In genomic region chr3:170098753-170099152, GRCh38 we compare ENCODE assay signal across 23 cellular contexts.
DNase-seq lines count a peak whose midpoint lies in the region; ATAC-seq and TF ChIP-seq lines count a peak whose summit lies in the region.
"Had no signal": no experiment of that assay in that cellular context is flagged by ENCODE, and none has a peak within 500 bp of the region (broad histone marks: within the 10 kb centered on the region; RNA-seq: fewer than 3 reads in every experiment).

No MANE protein-coding gene starts in this region.

- in situ Hi-C loops in GM23248 (cut with MboI) (no loop called here), G401 (cut with HindIII; ENCODE audit: low sequenced_read_pairs) (no loop called here)

- TF ChIP-seq CTCF in progenitor cell of endocrine pancreas (IDR thresholded peaks at IDR 0.05; ENCODE audit: unreplicated experiment) = no peak

- H3K9me3 ChIP-seq in GM23248 (ENCODE audit: low read depth) = no peaks in the 10 kb centered on the region
- H3K9me3 ChIP-seq: body of pancreas had no signal

- no peaks in the 10 kb centered on the region for H3F3A ChIP-seq in GM23248 (ENCODE audit: insufficient read depth)

- CTCF ChIA-PET in activated naive CD4-positive, alpha-beta T cell treated with anti-CD3 and anti-CD28 coated beads, Interleukin-2, amount 10 ng/mL, durations not matched to agents 7 days and 5 days (lab: Charles Lee) = interaction anchor here (0.8 to 1.2 kb wide), 2 partner anchors 20 to 54 kb away, joined by 3 read pairs; no protein-coding TSS in a partner anchor

- H3K4me2 ChIP-seq in GM23248 (ENCODE audit: unreplicated experiment) = no peak overlapping the region

- DNase-seq in activated naive CD4-positive, alpha-beta T cell treated with anti-CD3 and anti-CD28 coated beads, Interleukin-2, amount 50 U/mL, for 72 hours (ENCODE audit: low spot score in 2 of 2) = no peak
- no peak for DNase-seq in activated naive CD4-positive, alpha-beta T cell treated with anti-CD3 and anti-CD28 coated beads, Interleukin-2, amount 10 ng/mL, durations not matched to agents 7 days and 5 days
- peak; percentile 21 for DNase-seq in GM23248
- DNase-seq in activated naive CD8-positive, alpha-beta T cell treated with anti-CD3 and anti-CD28 coated beads, Interleukin-2, amount 50 U/mL, for 24 hours = no peak
- DNase-seq in progenitor cell of endocrine pancreas (ENCODE audit: low spot score, unreplicated experiment) = no peak
- DNase-seq in G401 (ENCODE audit: low spot score) = no peak
- DNase-seq in activated CD8-positive, alpha-beta memory T cell treated with anti-CD3 and anti-CD28 coated beads, Interleukin-2, amount 50 U/mL, for 48 hours = no peak
- DNase-seq in NCI-H2227 treated with DMSO at 0.1 percent for 48 hours (lab: John Stamatoyannopoulos, UW) = no peak
- DNase-seq: activated CD4-positive, alpha-beta T cell treated with anti-CD3 and anti-CD28 coated beads for 1 hour; activated naive CD4-positive, alpha-beta T cell treated with Interleukin-2 at 50 U/mL for 16 hours; body of pancreas; DMS53; endodermal cell; GF-D8; KBM-7; left cardiac atrium; mesenchymal stem cell; NCI-H2171 treated with DMSO at 0.1 percent for 48 hours; stimulated activated CD4-positive, alpha-beta T cell treated with anti-CD3 and anti-CD28 coated beads, Interleukin-12 subunit alpha, Interleukin-12 subunit beta, amount 100 ng/mL, for 4 hours; stimulated activated CD4-positive, alpha-beta T cell treated with anti-CD3 and anti-CD28 coated beads, Interleukin-4, amount 100 ng/mL, for 4 hours; T1000; trophoblast cell had no signal

- peaks cover 92% of the 10 kb centered on the region for H3K36me3 ChIP-seq in GM23248 (ENCODE audit: low read depth)

- H3K4me3 Mint-ChIP-seq in activated naive CD4-positive, alpha-beta T cell treated with anti-CD3 and anti-CD28 coated beads, Interleukin-2, amount 10 ng/mL, durations not matched to agents 7 days and 5 days = no peak overlapping the region
- H3K4me3 Mint-ChIP-seq in activated naive CD8-positive, alpha-beta T cell treated with anti-CD3 and anti-CD28 coated beads, Interleukin-2, amount 50 U/mL, for 24 hours = no peak overlapping the region
- H3K4me3 Mint-ChIP-seq in progenitor cell of endocrine pancreas (ENCODE audit: low read depth) = no peak overlapping the region
- H3K4me3 Mint-ChIP-seq: endodermal cell had no signal

- H3K27me3 Mint-ChIP-seq in activated naive CD4-positive, alpha-beta T cell treated with anti-CD3 and anti-CD28 coated beads, Interleukin-2, amount 10 ng/mL, durations not matched to agents 7 days and 5 days = no peaks in the 10 kb centered on the region
- H3K27me3 Mint-ChIP-seq in activated naive CD8-positive, alpha-beta T cell treated with anti-CD3 and anti-CD28 coated beads, Interleukin-2, amount 50 U/mL, for 24 hours = no peaks in the 10 kb centered on the region
- no peaks in the 10 kb centered on the region for H3K27me3 Mint-ChIP-seq in progenitor cell of endocrine pancreas

- peak; percentile 43 to 59 for ATAC-seq in activated naive CD4-positive, alpha-beta T cell treated with anti-CD3 and anti-CD28 coated beads, Interleukin-2, amount 50 U/mL, for 72 hours
- ATAC-seq in activated naive CD8-positive, alpha-beta T cell treated with anti-CD3 and anti-CD28 coated beads, Interleukin-2, amount 50 U/mL, for 24 hours = peak; percentile 33
- ATAC-seq: body of pancreas, left cardiac atrium had no signal

- H3K27me3 ChIP-seq in GM23248 (replicated peaks; ENCODE audit: insufficient read depth) = no peaks in the 10 kb centered on the region
- H3K27me3 ChIP-seq: body of pancreas had no signal

- no peaks in the 10 kb centered on the region for H3K9me3 Mint-ChIP-seq in activated naive CD4-positive, alpha-beta T cell treated with anti-CD3 and anti-CD28 coated beads, Interleukin-2, amount 50 U/mL, for 72 hours
- H3K9me3 Mint-ChIP-seq in activated naive CD4-positive, alpha-beta T cell treated with anti-CD3 and anti-CD28 coated beads, Interleukin-2, amount 10 ng/mL, durations not matched to agents 7 days and 5 days = no peaks in the 10 kb centered on the region
- no peaks in the 10 kb centered on the region for H3K9me3 Mint-ChIP-seq in activated naive CD8-positive, alpha-beta T cell treated with anti-CD3 and anti-CD28 coated beads, Interleukin-2, amount 50 U/mL, for 24 hours
- no peaks in the 10 kb centered on the region for H3K9me3 Mint-ChIP-seq in progenitor cell of endocrine pancreas (ENCODE audit: low read depth)
- H3K9me3 Mint-ChIP-seq: endodermal cell had no signal

- H3K27ac Mint-ChIP-seq in activated naive CD4-positive, alpha-beta T cell treated with anti-CD3 and anti-CD28 coated beads, Interleukin-2, amount 50 U/mL, for 72 hours = peak overlapping the region; percentile 75 to 79
- H3K27ac Mint-ChIP-seq in activated naive CD4-positive, alpha-beta T cell treated with anti-CD3 and anti-CD28 coated beads, Interleukin-2, amount 10 ng/mL, durations not matched to agents 7 days and 5 days = no peak overlapping the region
- peak overlapping the region; percentile 61 for H3K27ac Mint-ChIP-seq in activated naive CD8-positive, alpha-beta T cell treated with anti-CD3 and anti-CD28 coated beads, Interleukin-2, amount 50 U/mL, for 24 hours
- H3K27ac Mint-ChIP-seq in progenitor cell of endocrine pancreas = peak overlapping the region; percentile 42
- H3K27ac Mint-ChIP-seq: endodermal cell had no signal

- 92 to 95% methylated on average over 1 of the region's 1 CpG for WGBS in GM23248 (ENCODE audit: low coverage in 1 of 2, low lambda C conversion rate in 2 of 2, missing lambda C conversion rate in 2 of 2), 2 experiments

- peaks cover 3% of the 10 kb centered on the region for H3K4me1 Mint-ChIP-seq in activated naive CD4-positive, alpha-beta T cell treated with anti-CD3 and anti-CD28 coated beads, Interleukin-2, amount 10 ng/mL, durations not matched to agents 7 days and 5 days
- peaks cover 6% of the 10 kb centered on the region for H3K4me1 Mint-ChIP-seq in activated naive CD8-positive, alpha-beta T cell treated with anti-CD3 and anti-CD28 coated beads, Interleukin-2, amount 50 U/mL, for 24 hours
- no peaks in the 10 kb centered on the region for H3K4me1 Mint-ChIP-seq in progenitor cell of endocrine pancreas (ENCODE audit: low read depth)
- H3K4me1 Mint-ChIP-seq: endodermal cell had no signal

- no peak overlapping the region for H3K27ac ChIP-seq in GM23248
- H3K27ac ChIP-seq: body of pancreas, coronary artery had no signal

- no peak overlapping the region for H2AFZ ChIP-seq in GM23248

- H4K20me1 ChIP-seq in GM23248 (ENCODE audit: insufficient read depth) = no peaks in the 10 kb centered on the region

- H3K9me2 ChIP-seq in GM23248 (ENCODE audit: insufficient read depth) = no peaks in the 10 kb centered on the region

- peaks cover 17% of the 10 kb centered on the region; the same call in 1 of the 2 replicates for H3K79me2 ChIP-seq in GM23248 (ENCODE audit: insufficient read depth)

- 0 out of 2 replicates have a peak overlapping the region, but pooled peaks have one; percentile 3 for H3K9ac ChIP-seq in GM23248

- H3K4me1 ChIP-seq in GM23248 (ENCODE audit: insufficient read depth) = 0 out of 2 replicates have a peak, but pooled peaks cover 6% of the 10 kb centered on the region
- H3K4me1 ChIP-seq: body of pancreas had no signal

- H3K36me3 Mint-ChIP-seq in activated naive CD4-positive, alpha-beta T cell treated with anti-CD3 and anti-CD28 coated beads, Interleukin-2, amount 50 U/mL, for 72 hours = peaks cover 0 to 39% of the 10 kb centered on the region in 2 donors
- peaks cover 73% of the 10 kb centered on the region for H3K36me3 Mint-ChIP-seq in activated naive CD4-positive, alpha-beta T cell treated with anti-CD3 and anti-CD28 coated beads, Interleukin-2, amount 10 ng/mL, durations not matched to agents 7 days and 5 days
- peaks cover 60% of the 10 kb centered on the region for H3K36me3 Mint-ChIP-seq in activated naive CD8-positive, alpha-beta T cell treated with anti-CD3 and anti-CD28 coated beads, Interleukin-2, amount 50 U/mL, for 24 hours (ENCODE audit: low read depth)
- peaks cover 22% of the 10 kb centered on the region for H3K36me3 Mint-ChIP-seq in progenitor cell of endocrine pancreas (ENCODE audit: insufficient read depth)

- H3K4me3 ChIP-seq in GM23248 = no peak overlapping the region
- H3K4me3 ChIP-seq: body of pancreas, coronary artery had no signal
